ENCODE assay signal across 23 cellular contexts in genomic region chr14:52485350-52485960, GRCh38.
"Had no signal": no experiment of that assay in that cellular context is flagged by ENCODE, and none has a peak within 500 bp of the region (broad histone marks: within the 10 kb centered on the region; RNA-seq: fewer than 3 reads in every experiment).

No MANE protein-coding gene starts in this region.

- H3K4me1 ChIP-seq: body of pancreas, esophagus squamous epithelium, right lobe of liver, testis, transverse colon had no signal

- DNase-seq: activated CD4-positive, alpha-beta T cell treated with anti-CD3 and anti-CD28 coated beads for 4 hours; activated CD4-positive, alpha-beta T cell treated with anti-CD3 and anti-CD28 coated beads, Interleukin-2, amount 50 U/mL, for 4 hours; activated naive CD4-positive, alpha-beta T cell; activated T-cell treated with anti-CD3 and anti-CD28 coated beads for 4 hours; activated T-cell treated with anti-CD3 and anti-CD28 coated beads, Interleukin-2, amount 50 U/mL, for 72 hours; anterior cingulate cortex; body of pancreas; esophagus squamous epithelium; foreskin melanocyte; left ventricle myocardium superior; nephron progenitor cell; ovary; right lobe of liver; stimulated activated CD4-positive, alpha-beta T cell treated with anti-CD3 and anti-CD28 coated beads, Interleukin-2, amount 100 ng/mL, for 48 hours; stimulated activated naive CD4-positive, alpha-beta T cell treated with Interleukin-2 at 50 U/mL for 16 hours; testis; transverse colon had no signal

- H3K36me3 ChIP-seq: ovary, right lobe of liver, transverse colon had no signal

- H3K4me3 ChIP-seq: body of pancreas, esophagus squamous epithelium, ovary, right lobe of liver, testis, transverse colon had no signal

- H3K9me3 ChIP-seq: body of pancreas, esophagus squamous epithelium, neutrophil, ovary, right lobe of liver, testis, transverse colon had no signal

- H3K27me3 ChIP-seq: body of pancreas, esophagus squamous epithelium, neutrophil, ovary, right lobe of liver, testis, transverse colon had no signal

- ATAC-seq: activated naive CD4-positive, alpha-beta T cell treated with anti-CD3 and anti-CD28 coated beads, Interleukin-2, amount 50 U/mL, for 72 hours; activated T-cell treated with anti-CD3 and anti-CD28 coated beads, Interleukin-2, amount 50 U/mL, for 72 hours; body of pancreas; left ventricle myocardium superior; right lobe of liver had no signal

- FAIRE-seq: islet of Langerhans, urothelium cell line had no signal

- H3K27ac ChIP-seq: body of pancreas, epithelial cell of prostate, esophagus squamous epithelium, neutrophil, ovary, right lobe of liver, testis, transverse colon, VCaP had no signal
